Comparison of ENCODE assay signal across 28 cellular contexts in genomic region chr3:77479021-77479420, GRCh38.
"Had no signal": no experiment of that assay in that cellular context is flagged by ENCODE, and none has a peak within 500 bp of the region (broad histone marks: within the 10 kb centered on the region; RNA-seq: fewer than 3 reads in every experiment).

No MANE protein-coding gene starts in this region.

- H3K27ac Mint-ChIP-seq: stimulated activated effector memory CD8-positive, alpha-beta T cell treated with anti-CD3 and anti-CD28 coated beads, Interleukin-12 subunit alpha, Interleukin-12 subunit beta, amount 100 ng/mL, for 72 hours; stimulated activated memory B cell treated with anti-CD40 and anti-IgM and Interleukin-4, amounts not matched to agents 10 μg/mL and 1 μg/mL and 100 μg/mL, for 72 hours; stimulated activated naive B cell treated with anti-CD40 and anti-IgM and Interleukin-4, amounts not matched to agents 10 μg/mL and 1 μg/mL and 100 μg/mL, for 72 hours; stimulated activated naive CD8-positive, alpha-beta T cell treated with anti-CD3 and anti-CD28 coated beads, Interleukin-15, amount 100 ng/mL, for 72 hours; stimulated activated naive CD8-positive, alpha-beta T cell treated with anti-CD3 and anti-CD28 coated beads, Interleukin-15, Interleukin-2, amounts not matched to agents 100 ng/mL and 50 ng/mL, for 24 hours; type B pancreatic cell had no signal

- ATAC-seq: stimulated activated effector memory CD8-positive, alpha-beta T cell treated with anti-CD3 and anti-CD28 coated beads, Interleukin-12 subunit alpha, Interleukin-12 subunit beta, amount 100 ng/mL, for 72 hours; stimulated activated memory B cell treated with anti-CD40 and anti-IgM and Interleukin-4, amounts not matched to agents 10 μg/mL and 1 μg/mL and 100 μg/mL, for 72 hours; stimulated activated naive B cell treated with anti-CD40 and anti-IgM and Interleukin-4, amounts not matched to agents 10 μg/mL and 1 μg/mL and 100 μg/mL, for 72 hours; stimulated activated naive CD8-positive, alpha-beta T cell treated with anti-CD3 and anti-CD28 coated beads, Interleukin-15, amount 100 ng/mL, for 72 hours; stimulated activated naive CD8-positive, alpha-beta T cell treated with anti-CD3 and anti-CD28 coated beads, Interleukin-15, Interleukin-2, amounts not matched to agents 100 U/mL and 50 U/mL, for 24 hours; upper lobe of right lung had no signal

- H3K4me3 Mint-ChIP-seq: stimulated activated effector memory CD8-positive, alpha-beta T cell treated with anti-CD3 and anti-CD28 coated beads, Interleukin-12 subunit alpha, Interleukin-12 subunit beta, amount 100 ng/mL, for 72 hours; stimulated activated memory B cell treated with anti-CD40 and anti-IgM and Interleukin-4, amounts not matched to agents 10 μg/mL and 1 μg/mL and 100 μg/mL, for 72 hours; stimulated activated naive B cell treated with anti-CD40 and anti-IgM and Interleukin-4, amounts not matched to agents 10 μg/mL and 1 μg/mL and 100 μg/mL, for 72 hours; stimulated activated naive CD8-positive, alpha-beta T cell treated with anti-CD3 and anti-CD28 coated beads, Interleukin-15, amount 100 ng/mL, for 72 hours; stimulated activated naive CD8-positive, alpha-beta T cell treated with anti-CD3 and anti-CD28 coated beads, Interleukin-15, Interleukin-2, amounts not matched to agents 100 ng/mL and 50 ng/mL, for 24 hours; type B pancreatic cell had no signal

- DNase-seq: stimulated activated CD4-positive, alpha-beta T cell treated with anti-CD3 and anti-CD28 coated beads, Interleukin-2, amount 100 ng/mL, for 48 hours; stimulated activated CD4-positive, alpha-beta T cell treated with anti-CD3 and anti-CD28 coated beads, Interleukin-4, amount 100 ng/mL, for 1 hour; stimulated activated CD4-positive, alpha-beta T cell treated with anti-CD3 and anti-CD28 coated beads, Interleukin-4, amount 100 ng/mL, for 24 hours; stimulated activated CD4-positive, alpha-beta T cell treated with anti-CD3 and anti-CD28 coated beads, Interleukin-4, amount 100 ng/mL, for 4 hours; stimulated activated CD8-positive, alpha-beta memory T cell treated with anti-CD3 and anti-CD28 coated beads, Interleukin-4, amount 100 ng/mL, for 48 hours; stimulated activated naive B cell treated with anti-CD40 and anti-IgM and Interleukin-4, amounts not matched to agents 10 μg/mL and 1 μg/mL and 100 μg/mL, for 72 hours; stimulated activated naive CD4-positive, alpha-beta T cell; stimulated activated naive CD4-positive, alpha-beta T cell treated with Interleukin-2 at 50 U/mL for 16 hours; stimulated activated naive CD8-positive, alpha-beta T cell treated with anti-CD3 and anti-CD28 coated beads, Interleukin-15, amount 100 ng/mL, for 72 hours; stimulated activated naive CD8-positive, alpha-beta T cell treated with anti-CD3 and anti-CD28 coated beads, Interleukin-15, Interleukin-2, amounts not matched to agents 100 U/mL and 50 U/mL, for 24 hours; stomach; substantia nigra; testis; thyroid gland; tibial artery; transverse colon; trophoblast cell; upper lobe of left lung; upper lobe of right lung; uterus had no signal

- H3K9me3 ChIP-seq: stomach, testis, thoracic aorta, thyroid gland, tibial artery, tibial nerve, transverse colon, upper lobe of left lung, upper lobe of right lung, uterus, vagina had no signal

- H3K27ac ChIP-seq: stomach, suprapubic skin, testis, thoracic aorta, thyroid gland, tibial artery, tibial nerve, transverse colon, upper lobe of left lung, upper lobe of right lung, uterus, vagina had no signal

- H3K36me3 ChIP-seq: stomach, suprapubic skin, thoracic aorta, thyroid gland, tibial artery, tibial nerve, transverse colon, upper lobe of left lung, upper lobe of right lung, uterus, vagina had no signal

- H3K27me3 ChIP-seq: stomach, suprapubic skin, testis, thyroid gland, tibial artery, tibial nerve, transverse colon, upper lobe of left lung, upper lobe of right lung, uterus, vagina had no signal

- H3K4me1 Mint-ChIP-seq: stimulated activated effector memory CD8-positive, alpha-beta T cell treated with anti-CD3 and anti-CD28 coated beads, Interleukin-12 subunit alpha, Interleukin-12 subunit beta, amount 100 ng/mL, for 72 hours; stimulated activated memory B cell treated with anti-CD40 and anti-IgM and Interleukin-4, amounts not matched to agents 10 μg/mL and 1 μg/mL and 100 μg/mL, for 72 hours; stimulated activated naive B cell treated with anti-CD40 and anti-IgM and Interleukin-4, amounts not matched to agents 10 μg/mL and 1 μg/mL and 100 μg/mL, for 72 hours; stimulated activated naive CD8-positive, alpha-beta T cell treated with anti-CD3 and anti-CD28 coated beads, Interleukin-15, amount 100 ng/mL, for 72 hours had no signal

- H3K4me1 ChIP-seq: stomach, suprapubic skin, testis, thyroid gland, tibial artery, tibial nerve, transverse colon, upper lobe of left lung, upper lobe of right lung, uterus, vagina had no signal

- H3K27me3 Mint-ChIP-seq: stimulated activated memory B cell treated with anti-CD40 and anti-IgM and Interleukin-4, amounts not matched to agents 10 μg/mL and 1 μg/mL and 100 μg/mL, for 72 hours; stimulated activated naive B cell treated with anti-CD40 and anti-IgM and Interleukin-4, amounts not matched to agents 10 μg/mL and 1 μg/mL and 100 μg/mL, for 72 hours; stimulated activated naive CD8-positive, alpha-beta T cell treated with anti-CD3 and anti-CD28 coated beads, Interleukin-15, amount 100 ng/mL, for 72 hours; stimulated activated naive CD8-positive, alpha-beta T cell treated with anti-CD3 and anti-CD28 coated beads, Interleukin-15, Interleukin-2, amounts not matched to agents 100 ng/mL and 50 ng/mL, for 24 hours; type B pancreatic cell had no signal

- H3K36me3 Mint-ChIP-seq: stimulated activated effector memory CD8-positive, alpha-beta T cell treated with anti-CD3 and anti-CD28 coated beads, Interleukin-12 subunit alpha, Interleukin-12 subunit beta, amount 100 ng/mL, for 72 hours; stimulated activated memory B cell treated with anti-CD40 and anti-IgM and Interleukin-4, amounts not matched to agents 10 μg/mL and 1 μg/mL and 100 μg/mL, for 72 hours; stimulated activated naive B cell treated with anti-CD40 and anti-IgM and Interleukin-4, amounts not matched to agents 10 μg/mL and 1 μg/mL and 100 μg/mL, for 72 hours had no signal

- H3K4me3 ChIP-seq: stomach, suprapubic skin, testis, thoracic aorta, thyroid gland, tibial artery, tibial nerve, transverse colon, upper lobe of left lung, upper lobe of right lung, uterus, vagina had no signal
